In the genomic region with DNA sequence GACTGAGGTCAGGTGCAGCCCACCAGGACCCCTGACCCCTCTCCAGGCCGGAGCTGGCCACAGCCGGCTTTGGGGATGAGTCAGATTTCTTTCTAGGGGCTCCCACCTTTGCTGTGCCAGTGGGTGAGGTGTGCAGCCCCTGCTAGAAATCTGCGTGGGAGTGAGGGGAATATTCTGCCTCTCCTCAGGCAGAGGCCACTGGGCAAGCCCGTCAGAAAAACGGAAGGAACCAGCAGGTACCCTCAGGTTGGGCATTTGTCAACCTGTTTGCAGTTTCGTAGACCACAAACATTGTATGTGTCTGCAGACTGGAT, we compare ENCODE assay signal across 10 cellular contexts. TPM values are rescaled to one million over a fixed set of nuclear protein-coding genes. Genes with fewer than 3 reads are reported as not detected.
DNase-seq lines count a peak whose midpoint lies in the region; ATAC-seq, FAIRE-seq and TF ChIP-seq lines count a peak whose summit lies in the region.
"Had no signal": no experiment of that assay in that cellular context is flagged by ENCODE, and none has a peak within 500 bp of the region (broad histone marks: within the 10 kb centered on the region; RNA-seq: fewer than 3 reads in every experiment).

No MANE protein-coding gene starts in this region.

- H2AFZ ChIP-seq in astrocyte (ENCODE audit: low read depth, low read length), result no peak overlapping the region

- no peak for ATAC-seq in stimulated activated effector memory CD8-positive, alpha-beta T cell treated with anti-CD3 and anti-CD28 coated beads, Interleukin-12 subunit alpha, Interleukin-12 subunit beta, amount 100 ng/mL, for 72 hours

- H4K20me1 ChIP-seq in astrocyte (ENCODE audit: insufficient read depth, low read length), result peaks cover 29% of the 10 kb centered on the region

- no peak overlapping the region for H3K9ac ChIP-seq in astrocyte (ENCODE audit: low read length)

- peaks cover 25% of the 10 kb centered on the region for H3K4me1 Mint-ChIP-seq in astrocyte (ENCODE audit: low read depth, unreplicated experiment)
- peaks cover 15% of the 10 kb centered on the region for H3K4me1 Mint-ChIP-seq in stimulated activated effector memory CD8-positive, alpha-beta T cell treated with anti-CD3 and anti-CD28 coated beads, Interleukin-12 subunit alpha, Interleukin-12 subunit beta, amount 100 ng/mL, for 72 hours

- H3K27ac ChIP-seq in astrocyte (ENCODE audit: low read depth, low read length), result no peak overlapping the region
- peak overlapping the region; percentile 69 for H3K27ac ChIP-seq in layer of hippocampus (ENCODE audit: low read depth, low read length)

- no peak for TF ChIP-seq CTCF in HFF-Myc (IDR thresholded peaks at IDR 0.05; ENCODE audit: low read depth, low read length, missing control alignments)
- TF ChIP-seq CTCF in astrocyte (IDR thresholded peaks at IDR 0.05; ENCODE audit: insufficient read depth, low read depth, low read length), result no peak

- no peak for FAIRE-seq in astrocyte (lab: Jason Lieb, UNC)
- FAIRE-seq: GM12891 had no signal

- DNase-seq in HFF-Myc (ENCODE audit: extremely low read depth, low read depth) (no peak), astrocyte (ENCODE audit: low read depth) (no peak), UCSD-AML1 (lab: John Stamatoyannopoulos, UW; ENCODE audit: unreplicated experiment) (no peak), NCI-H226 (no peak), DMS153 treated with DMSO at 0.1 percent for 48 hours (lab: John Stamatoyannopoulos, UW; ENCODE audit: unreplicated experiment) (no peak), cortex of kidney (lab: John Stamatoyannopoulos, UW) (no peak)
- DNase-seq in stimulated activated effector memory CD8-positive, alpha-beta T cell treated with anti-CD3 and anti-CD28 coated beads, Interleukin-12 subunit alpha, Interleukin-12 subunit beta, amount 100 ng/mL, for 72 hours (ENCODE audit: low spot score in 2 of 2), result no peak

- H3K4me3 Mint-ChIP-seq in astrocyte (ENCODE audit: unreplicated experiment), result peak overlapping the region; percentile 97
- H3K4me3 Mint-ChIP-seq in stimulated activated effector memory CD8-positive, alpha-beta T cell treated with anti-CD3 and anti-CD28 coated beads, Interleukin-12 subunit alpha, Interleukin-12 subunit beta, amount 100 ng/mL, for 72 hours, result peak overlapping the region; percentile 30
- H3K4me3 Mint-ChIP-seq: memory B cell had no signal

- H3K4me1 ChIP-seq in astrocyte (ENCODE audit: insufficient read depth, low read length), result peaks cover 36% of the 10 kb centered on the region

- H3K27me3 ChIP-seq in astrocyte (ENCODE audit: insufficient read depth, low read length) (no peaks in the 10 kb centered on the region), layer of hippocampus (ENCODE audit: control insufficient read depth, insufficient read depth, low read length) (no peaks in the 10 kb centered on the region)

- no peaks in the 10 kb centered on the region for H3K36me3 Mint-ChIP-seq in astrocyte (ENCODE audit: low read depth, unreplicated experiment)
- H3K36me3 Mint-ChIP-seq in stimulated activated effector memory CD8-positive, alpha-beta T cell treated with anti-CD3 and anti-CD28 coated beads, Interleukin-12 subunit alpha, Interleukin-12 subunit beta, amount 100 ng/mL, for 72 hours, result no peaks in the 10 kb centered on the region
- H3K36me3 Mint-ChIP-seq: memory B cell had no signal

- H3K36me3 ChIP-seq in astrocyte (ENCODE audit: insufficient read depth, low read length), result no peaks in the 10 kb centered on the region

- H3K79me2 ChIP-seq in astrocyte (ENCODE audit: insufficient read depth, low read length), result peaks cover 36% of the 10 kb centered on the region

- H3K4me2 ChIP-seq in astrocyte (ENCODE audit: low read length), result peak overlapping the region; percentile 90

- H3K27ac Mint-ChIP-seq in astrocyte (ENCODE audit: unreplicated experiment), result peak overlapping the region; percentile 26
- H3K27ac Mint-ChIP-seq in stimulated activated effector memory CD8-positive, alpha-beta T cell treated with anti-CD3 and anti-CD28 coated beads, Interleukin-12 subunit alpha, Interleukin-12 subunit beta, amount 100 ng/mL, for 72 hours, result no peak overlapping the region
- H3K27ac Mint-ChIP-seq: memory B cell had no signal

- H3K9me3 ChIP-seq in astrocyte (ENCODE audit: insufficient read depth, low read depth, low read length), result peaks cover 3% of the 10 kb centered on the region

- no peaks in the 10 kb centered on the region for H3K27me3 Mint-ChIP-seq in astrocyte (ENCODE audit: low read depth, unreplicated experiment)

- H3K4me3 ChIP-seq in HFF-Myc (replicated peaks; ENCODE audit: low read depth, low read length) (peak overlapping the region; percentile 53), astrocyte (ENCODE audit: insufficient read depth, low read depth, low read length) (peak overlapping the region; percentile 92)

- peaks cover 4% of the 10 kb centered on the region for H3K9me3 Mint-ChIP-seq in astrocyte (ENCODE audit: unreplicated experiment)
- H3K9me3 Mint-ChIP-seq in stimulated activated effector memory CD8-positive, alpha-beta T cell treated with anti-CD3 and anti-CD28 coated beads, Interleukin-12 subunit alpha, Interleukin-12 subunit beta, amount 100 ng/mL, for 72 hours, result no peaks in the 10 kb centered on the region
- H3K9me3 Mint-ChIP-seq: memory B cell had no signal

RNA-seq across cellular contexts. Expression of a gene that starts 1.8 kb away (rescaled TPM):
- 32.9 and 37.9 TPM in 2 replicates for total RNA-seq in astrocyte
